1 cellular context compared by ENCODE assay signal in the genomic region with DNA sequence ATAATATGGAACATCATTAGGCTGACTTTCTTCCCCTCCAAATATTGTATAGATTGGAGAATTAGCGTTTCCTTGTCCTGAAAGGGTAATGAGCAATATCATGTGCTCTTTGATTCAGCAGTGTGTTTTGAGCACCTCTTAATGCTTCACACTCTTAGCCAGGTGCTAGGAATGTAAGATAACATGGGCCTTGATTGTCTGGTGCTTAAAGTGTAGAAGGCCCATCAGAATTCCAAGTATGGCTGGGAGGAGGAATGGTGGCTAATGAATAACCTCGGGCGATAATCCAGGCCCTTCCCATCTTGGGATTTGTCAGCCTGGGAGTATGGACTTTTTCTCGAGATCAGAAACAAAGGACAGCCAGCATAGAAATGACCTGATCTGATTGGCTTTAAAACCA.
TF ChIP-seq lines count a peak whose summit lies in the region.

No MANE protein-coding gene starts in this region.

TF ChIP-seq in GM23338, 12 proteins besides CTCF, POLR2A, EP300 and RAD21:
- TF ChIP-seq, protein P1, sequence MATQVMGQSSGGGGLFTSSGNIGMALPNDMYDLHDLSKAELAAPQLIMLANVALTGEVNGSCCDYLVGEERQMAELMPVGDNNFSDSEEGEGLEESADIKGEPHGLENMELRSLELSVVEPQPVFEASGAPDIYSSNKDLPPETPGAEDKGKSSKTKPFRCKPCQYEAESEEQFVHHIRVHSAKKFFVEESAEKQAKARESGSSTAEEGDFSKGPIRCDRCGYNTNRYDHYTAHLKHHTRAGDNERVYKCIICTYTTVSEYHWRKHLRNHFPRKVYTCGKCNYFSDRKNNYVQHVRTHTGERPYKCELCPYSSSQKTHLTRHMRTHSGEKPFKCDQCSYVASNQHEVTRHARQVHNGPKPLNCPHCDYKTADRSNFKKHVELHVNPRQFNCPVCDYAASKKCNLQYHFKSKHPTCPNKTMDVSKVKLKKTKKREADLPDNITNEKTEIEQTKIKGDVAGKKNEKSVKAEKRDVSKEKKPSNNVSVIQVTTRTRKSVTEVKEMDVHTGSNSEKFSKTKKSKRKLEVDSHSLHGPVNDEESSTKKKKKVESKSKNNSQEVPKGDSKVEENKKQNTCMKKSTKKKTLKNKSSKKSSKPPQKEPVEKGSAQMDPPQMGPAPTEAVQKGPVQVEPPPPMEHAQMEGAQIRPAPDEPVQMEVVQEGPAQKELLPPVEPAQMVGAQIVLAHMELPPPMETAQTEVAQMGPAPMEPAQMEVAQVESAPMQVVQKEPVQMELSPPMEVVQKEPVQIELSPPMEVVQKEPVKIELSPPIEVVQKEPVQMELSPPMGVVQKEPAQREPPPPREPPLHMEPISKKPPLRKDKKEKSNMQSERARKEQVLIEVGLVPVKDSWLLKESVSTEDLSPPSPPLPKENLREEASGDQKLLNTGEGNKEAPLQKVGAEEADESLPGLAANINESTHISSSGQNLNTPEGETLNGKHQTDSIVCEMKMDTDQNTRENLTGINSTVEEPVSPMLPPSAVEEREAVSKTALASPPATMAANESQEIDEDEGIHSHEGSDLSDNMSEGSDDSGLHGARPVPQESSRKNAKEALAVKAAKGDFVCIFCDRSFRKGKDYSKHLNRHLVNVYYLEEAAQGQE (IDR thresholded peaks at IDR 0.05; ENCODE audit: unreplicated experiment) = no peak
- TF ChIP-seq, protein P2, sequence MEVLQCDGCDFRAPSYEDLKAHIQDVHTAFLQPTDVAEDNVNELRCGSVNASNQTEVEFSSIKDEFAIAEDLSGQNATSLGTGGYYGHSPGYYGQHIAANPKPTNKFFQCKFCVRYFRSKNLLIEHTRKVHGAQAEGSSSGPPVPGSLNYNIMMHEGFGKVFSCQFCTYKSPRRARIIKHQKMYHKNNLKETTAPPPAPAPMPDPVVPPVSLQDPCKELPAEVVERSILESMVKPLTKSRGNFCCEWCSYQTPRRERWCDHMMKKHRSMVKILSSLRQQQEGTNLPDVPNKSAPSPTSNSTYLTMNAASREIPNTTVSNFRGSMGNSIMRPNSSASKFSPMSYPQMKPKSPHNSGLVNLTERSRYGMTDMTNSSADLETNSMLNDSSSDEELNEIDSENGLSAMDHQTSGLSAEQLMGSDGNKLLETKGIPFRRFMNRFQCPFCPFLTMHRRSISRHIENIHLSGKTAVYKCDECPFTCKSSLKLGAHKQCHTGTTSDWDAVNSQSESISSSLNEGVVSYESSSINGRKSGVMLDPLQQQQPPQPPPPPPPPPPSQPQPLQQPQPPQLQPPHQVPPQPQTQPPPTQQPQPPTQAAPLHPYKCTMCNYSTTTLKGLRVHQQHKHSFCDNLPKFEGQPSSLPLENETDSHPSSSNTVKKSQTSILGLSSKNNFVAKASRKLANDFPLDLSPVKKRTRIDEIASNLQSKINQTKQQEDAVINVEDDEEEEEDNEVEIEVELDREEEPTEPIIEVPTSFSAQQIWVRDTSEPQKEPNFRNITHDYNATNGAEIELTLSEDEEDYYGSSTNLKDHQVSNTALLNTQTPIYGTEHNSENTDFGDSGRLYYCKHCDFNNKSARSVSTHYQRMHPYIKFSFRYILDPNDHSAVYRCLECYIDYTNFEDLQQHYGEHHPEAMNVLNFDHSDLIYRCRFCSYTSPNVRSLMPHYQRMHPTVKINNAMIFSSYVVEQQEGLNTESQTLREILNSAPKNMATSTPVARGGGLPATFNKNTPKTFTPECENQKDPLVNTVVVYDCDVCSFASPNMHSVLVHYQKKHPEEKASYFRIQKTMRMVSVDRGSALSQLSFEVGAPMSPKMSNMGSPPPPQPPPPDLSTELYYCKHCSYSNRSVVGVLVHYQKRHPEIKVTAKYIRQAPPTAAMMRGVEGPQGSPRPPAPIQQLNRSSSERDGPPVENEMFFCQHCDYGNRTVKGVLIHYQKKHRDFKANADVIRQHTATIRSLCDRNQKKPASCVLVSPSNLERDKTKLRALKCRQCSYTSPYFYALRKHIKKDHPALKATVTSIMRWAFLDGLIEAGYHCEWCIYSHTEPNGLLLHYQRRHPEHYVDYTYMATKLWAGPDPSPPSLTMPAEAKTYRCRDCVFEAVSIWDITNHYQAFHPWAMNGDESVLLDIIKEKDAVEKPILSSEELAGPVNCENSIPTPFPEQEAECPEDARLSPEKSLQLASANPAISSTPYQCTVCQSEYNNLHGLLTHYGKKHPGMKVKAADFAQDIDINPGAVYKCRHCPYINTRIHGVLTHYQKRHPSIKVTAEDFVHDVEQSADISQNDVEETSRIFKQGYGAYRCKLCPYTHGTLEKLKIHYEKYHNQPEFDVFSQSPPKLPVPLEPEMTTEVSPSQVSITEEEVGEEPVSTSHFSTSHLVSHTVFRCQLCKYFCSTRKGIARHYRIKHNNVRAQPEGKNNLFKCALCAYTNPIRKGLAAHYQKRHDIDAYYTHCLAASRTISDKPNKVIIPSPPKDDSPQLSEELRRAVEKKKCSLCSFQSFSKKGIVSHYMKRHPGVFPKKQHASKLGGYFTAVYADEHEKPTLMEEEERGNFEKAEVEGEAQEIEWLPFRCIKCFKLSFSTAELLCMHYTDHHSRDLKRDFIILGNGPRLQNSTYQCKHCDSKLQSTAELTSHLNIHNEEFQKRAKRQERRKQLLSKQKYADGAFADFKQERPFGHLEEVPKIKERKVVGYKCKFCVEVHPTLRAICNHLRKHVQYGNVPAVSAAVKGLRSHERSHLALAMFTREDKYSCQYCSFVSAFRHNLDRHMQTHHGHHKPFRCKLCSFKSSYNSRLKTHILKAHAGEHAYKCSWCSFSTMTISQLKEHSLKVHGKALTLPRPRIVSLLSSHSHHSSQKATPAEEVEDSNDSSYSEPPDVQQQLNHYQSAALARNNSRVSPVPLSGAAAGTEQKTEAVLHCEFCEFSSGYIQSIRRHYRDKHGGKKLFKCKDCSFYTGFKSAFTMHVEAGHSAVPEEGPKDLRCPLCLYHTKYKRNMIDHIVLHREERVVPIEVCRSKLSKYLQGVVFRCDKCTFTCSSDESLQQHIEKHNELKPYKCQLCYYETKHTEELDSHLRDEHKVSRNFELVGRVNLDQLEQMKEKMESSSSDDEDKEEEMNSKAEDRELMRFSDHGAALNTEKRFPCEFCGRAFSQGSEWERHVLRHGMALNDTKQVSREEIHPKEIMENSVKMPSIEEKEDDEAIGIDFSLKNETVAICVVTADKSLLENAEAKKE (CRISPR knock-in tag; IDR thresholded peaks at IDR 0.05) = no peak
- TF ChIP-seq EZH2phosphoT487 (IDR thresholded peaks at IDR 0.05; ENCODE audit: unreplicated experiment) (no peak), CREB1 (CRISPR knock-in tag; IDR thresholded peaks at IDR 0.05; ENCODE audit: low read depth) (no peak), EZH2 (IDR thresholded peaks at IDR 0.05; ENCODE audit: low read depth, unreplicated experiment) (no peak), ZNF331 (CRISPR knock-in tag; IDR thresholded peaks at IDR 0.05; ENCODE audit: low read depth) (no peak), ZNF114 (CRISPR knock-in tag; IDR thresholded peaks at IDR 0.05) (no peak), POLR2AphosphoS5 (IDR thresholded peaks at IDR 0.05; ENCODE audit: low read depth) (no peak), STAT1 (IDR thresholded peaks at IDR 0.05; ENCODE audit: unreplicated experiment) (no peak), JUNB (IDR thresholded peaks at IDR 0.05; ENCODE audit: unreplicated experiment) (no peak), NANOG (IDR thresholded peaks at IDR 0.05; ENCODE audit: borderline replicate concordance) (no peak)
- TF ChIP-seq, protein P3, sequence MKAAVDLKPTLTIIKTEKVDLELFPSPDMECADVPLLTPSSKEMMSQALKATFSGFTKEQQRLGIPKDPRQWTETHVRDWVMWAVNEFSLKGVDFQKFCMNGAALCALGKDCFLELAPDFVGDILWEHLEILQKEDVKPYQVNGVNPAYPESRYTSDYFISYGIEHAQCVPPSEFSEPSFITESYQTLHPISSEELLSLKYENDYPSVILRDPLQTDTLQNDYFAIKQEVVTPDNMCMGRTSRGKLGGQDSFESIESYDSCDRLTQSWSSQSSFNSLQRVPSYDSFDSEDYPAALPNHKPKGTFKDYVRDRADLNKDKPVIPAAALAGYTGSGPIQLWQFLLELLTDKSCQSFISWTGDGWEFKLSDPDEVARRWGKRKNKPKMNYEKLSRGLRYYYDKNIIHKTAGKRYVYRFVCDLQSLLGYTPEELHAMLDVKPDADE (IDR thresholded peaks at IDR 0.05) = no peak
